In the genomic region with DNA sequence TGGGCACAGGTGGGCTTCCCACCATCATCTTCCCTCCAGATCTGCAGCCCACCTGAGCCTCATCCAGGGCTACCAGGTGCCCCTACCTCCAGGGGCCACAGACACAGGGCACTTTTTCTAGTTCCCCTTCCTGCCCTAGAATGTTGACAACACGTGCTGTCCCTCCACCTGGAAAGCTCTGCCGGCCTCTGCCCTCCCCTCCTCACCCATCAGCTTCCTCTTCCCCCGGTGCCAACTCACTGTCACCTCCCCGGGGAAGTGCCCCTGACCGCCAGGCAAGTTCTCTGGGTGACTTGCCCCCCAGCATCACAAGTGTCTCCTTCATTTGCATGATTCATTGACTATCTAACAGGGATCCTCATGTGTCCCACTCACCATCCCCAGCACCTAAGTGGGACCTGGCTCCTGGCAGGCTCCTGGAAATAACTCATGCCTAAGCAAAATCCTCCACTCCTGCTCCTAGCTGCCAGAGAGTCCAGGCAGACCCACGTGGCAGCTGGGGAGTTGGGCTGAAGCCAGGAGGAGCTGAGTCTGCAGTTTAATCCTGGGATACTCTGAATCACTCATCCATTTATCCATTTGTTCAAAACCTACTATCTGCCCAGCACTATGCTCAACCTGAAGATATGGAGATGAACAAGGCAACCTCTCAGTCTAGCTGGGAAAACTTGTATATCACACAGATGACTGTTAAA, we compare ENCODE assay signal across 13 cellular contexts.
A peak's percentile ranks its signal among the peaks of the same experiment; 100 is the strongest.
DNase-seq lines count a peak whose midpoint lies in the region; ATAC-seq and TF ChIP-seq lines count a peak whose summit lies in the region.
"Had no signal": no experiment of that assay in that cellular context is flagged by ENCODE, and none has a peak within 500 bp of the region (broad histone marks: within the 10 kb centered on the region; RNA-seq: fewer than 3 reads in every experiment).

No MANE protein-coding gene starts in this region.

- POLR2A ChIA-PET in PC-3 (lab: Charles Lee; ENCODE audit: unreplicated experiment), result interaction anchor here (0.5 kb wide), 1 partner anchor 318 kb away, joined by 4 read pairs; no protein-coding TSS in a partner anchor

- no peaks in the 10 kb centered on the region for H4K20me1 ChIP-seq in PC-3 (ENCODE audit: low read length)

- H3K27me3 ChIP-seq in PC-3 (ENCODE audit: low read length), result no peaks in the 10 kb centered on the region

- H3F3A ChIP-seq in PC-3 (ENCODE audit: low read length, unreplicated experiment), result no peaks in the 10 kb centered on the region

- in situ Hi-C loops in KBM-7 (cut with MboI; ENCODE audit: low pct_unique_long_range_greater_than_20kb, low sequenced_read_pairs), result no loop called here

- H3K9me2 ChIP-seq in PC-3 (replicated peaks; ENCODE audit: low read length), result no peaks in the 10 kb centered on the region

- no peak overlapping the region for H3K27ac ChIP-seq in PC-3 (ENCODE audit: low read length)
- H3K27ac ChIP-seq: left lung had no signal

- H3K36me3 ChIP-seq in PC-3 (ENCODE audit: low read depth, low read length), result no peaks in the 10 kb centered on the region
- H3K36me3 ChIP-seq: left lung had no signal

- H3K9me3 ChIP-seq in PC-3 (ENCODE audit: low read length), result no peaks in the 10 kb centered on the region
- H3K9me3 ChIP-seq: left lung had no signal

- no peaks in the 10 kb centered on the region for H3K79me2 ChIP-seq in PC-3 (ENCODE audit: low read length)

- no peak overlapping the region for H2AFZ ChIP-seq in PC-3 (ENCODE audit: low read length)

- CTCF ChIA-PET in PC-3 (lab: Charles Lee), result no interaction called here

- intact Hi-C loops in PC-3 (cut with micrococcal nuclease), result no loop called here

- H3K9ac ChIP-seq in PC-3 (ENCODE audit: low read length), result no peak overlapping the region

- no peak for TF ChIP-seq CTCF in PC-3 (conservative IDR thresholded peaks at IDR 0.05; ENCODE audit: low read depth, low read length)
- TF ChIP-seq CTCF in fibroblast of mammary gland (conservative IDR thresholded peaks at IDR 0.05; ENCODE audit: control insufficient read depth, insufficient read depth, low read depth, low read length), result no peak

- DNase-seq in Ammon's horn (ENCODE audit: low spot score) (peak; percentile 44), PC-3 (peak; percentile 65), fibroblast of mammary gland (ENCODE audit: low read depth) (peak; percentile 88), occipital lobe (lab: John Stamatoyannopoulos, UW) (peak; percentile 39), NCI-H69 (lab: John Stamatoyannopoulos, UW) (no peak), KBM-7 (no peak)
- DNase-seq: activated CD4-positive, CD25-positive, alpha-beta regulatory T cell; activated effector memory CD4-positive, alpha-beta T cell treated with anti-CD3 and anti-CD28 coated beads, Interleukin-2, amount 50 U/mL, for 16 hours; CD8-positive, alpha-beta T cell; left lung; NCI-H1048 had no signal

- H3K4me3 ChIP-seq in PC-3 (ENCODE audit: low read length) (no peak overlapping the region), fibroblast of mammary gland (ENCODE audit: control insufficient read depth, low read depth, low read length) (no peak overlapping the region)
- H3K4me3 ChIP-seq: left lung had no signal

- peak; percentile 22; the same call in 1 of the 2 replicates for ATAC-seq in PC-3
- no peak for ATAC-seq in HG02763 (IDR thresholded peaks at IDR 0.05; ENCODE audit: unreplicated experiment)
- ATAC-seq in GM18502 (IDR thresholded peaks at IDR 0.05; ENCODE audit: poor library complexity, unreplicated experiment), result no peak
- ATAC-seq: CD8-positive, alpha-beta T cell; left lung had no signal

- H3K4me2 ChIP-seq in PC-3 (ENCODE audit: low read length), result no peak overlapping the region

- no TSS peak for BruUV-seq in PC-3 (replicated peaks; lab: Mats Ljungman, UMichigan)

- peaks cover 23% of the 10 kb centered on the region for H3K4me1 ChIP-seq in PC-3 (ENCODE audit: insufficient read depth, low read length)
- H3K4me1 ChIP-seq: left lung had no signal

Comparison
In these comparisons a context has a peak if more than half of its experiments do, and no peak if none do; other contexts are left out.
1. DNase-seq: peak in Ammon's horn (single experiment), PC-3 (single experiment), fibroblast of mammary gland (single experiment) and occipital lobe (single experiment); none in NCI-H69 (single experiment) and KBM-7 (single experiment).